7 cellular contexts compared by ENCODE assay signal in genomic region chr11:40094954-40095353, GRCh38.
"Had no signal": no experiment of that assay in that cellular context is flagged by ENCODE, and none has a peak within 500 bp of the region (broad histone marks: within the 10 kb centered on the region; RNA-seq: fewer than 3 reads in every experiment).

No MANE protein-coding gene starts in this region.

- DNase-seq: GM23248, GOT3, H9, HCEC 1CT, IMR-90, KG1 had no signal

- H3K27ac ChIP-seq: GM23248 had no signal

- H3K4me3 ChIP-seq: GM23248, K562 had no signal

- H2AFZ ChIP-seq: GM23248 had no signal

- ATAC-seq: K562 had no signal
